ENCODE assay signal across 14 cellular contexts in the genomic region with DNA sequence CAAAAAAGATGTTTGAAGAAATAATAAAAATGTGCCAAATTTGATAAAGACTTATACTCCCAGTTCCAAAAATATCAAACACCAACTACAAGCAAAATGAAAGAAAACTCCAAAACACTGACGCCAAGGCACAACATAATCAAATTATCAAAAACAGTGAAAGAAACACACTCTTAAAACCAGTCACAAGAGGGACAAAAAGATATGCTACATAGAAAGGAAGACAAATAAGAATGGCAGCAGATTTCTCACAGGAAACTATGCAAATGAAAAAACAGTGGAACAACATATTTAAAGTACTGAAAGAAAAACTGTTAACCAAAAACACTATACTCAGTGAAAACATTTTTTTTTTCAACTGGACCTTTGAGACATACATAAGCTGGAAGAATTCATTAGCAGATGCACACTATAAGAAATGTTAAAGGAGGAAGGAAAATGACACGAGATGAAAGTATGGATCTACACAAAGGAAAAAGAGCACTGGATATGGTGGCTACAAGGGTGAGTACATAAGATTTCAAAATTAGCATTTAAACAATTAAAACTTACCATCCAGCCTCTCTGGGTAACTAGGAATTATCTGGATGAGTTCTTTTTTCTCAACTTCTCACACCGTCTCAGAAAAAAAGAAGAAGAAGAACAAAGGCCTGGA.
DNase-seq lines count a peak whose midpoint lies in the region; ATAC-seq, FAIRE-seq and TF ChIP-seq lines count a peak whose summit lies in the region.
"Had no signal": no experiment of that assay in that cellular context is flagged by ENCODE, and none has a peak within 500 bp of the region (broad histone marks: within the 10 kb centered on the region; RNA-seq: fewer than 3 reads in every experiment).

No MANE protein-coding gene starts in this region.

- peaks cover 31% of the 10 kb centered on the region for H3K9me3 Mint-ChIP-seq in activated naive CD4-positive, alpha-beta T cell treated with anti-CD3 and anti-CD28 coated beads, Interleukin-2, amount 50 U/mL, for 24 hours
- H3K9me3 Mint-ChIP-seq in activated T-helper 2 cell treated with anti-CD3 and anti-CD28 coated beads, Interferon-gamma antibody, Interleukin-2, Interleukin-4, amounts not matched to agents 10 μg/mL and 5 μg/mL and 100 μg/mL, durations not matched to agents 14 hours and 24 hours and 36 hours = peaks cover 40% of the 10 kb centered on the region

- POLR2A ChIA-PET in K562 (lab: Yijun Ruan, JAX) = no interaction called here

- H3K4me3 ChIP-seq in K562 (no peak overlapping the region), mucosa of descending colon (no peak overlapping the region), tibial artery (no peak overlapping the region)
- H3K4me3 ChIP-seq: body of pancreas, esophagus muscularis mucosa, Peyer's patch had no signal

- CTCF ChIA-PET in K562 (lab: Yijun Ruan, JAX; ENCODE audit: low intra/inter-chr PET ratio) = no interaction called here

- H3K27ac ChIP-seq in K562 (ENCODE audit: extremely low read depth, low read depth, low read length) (no peak overlapping the region), tibial artery (no peak overlapping the region)
- H3K27ac ChIP-seq: body of pancreas, esophagus muscularis mucosa, Peyer's patch had no signal

- in situ Hi-C loops in K562 (cut with MboI) = no loop called here

- H3K27me3 ChIP-seq in K562 (ENCODE audit: control insufficient read depth in 2 of 2, insufficient read depth in 2 of 2, low read length in 2 of 2) (no peaks in the 10 kb centered on the region), tibial artery (no peaks in the 10 kb centered on the region)
- H3K27me3 ChIP-seq: body of pancreas, esophagus muscularis mucosa, Peyer's patch had no signal

- H3K9ac ChIP-seq in K562 (ENCODE audit: insufficient read depth in 1 of 2, low read depth in 2 of 2, low read length in 2 of 2) = no peak overlapping the region

- ATAC-seq in K562 (no peak), mucosa of descending colon (no peak)
- ATAC-seq: body of pancreas; natural killer cell treated with Interleukin-12 subunit alpha and Interleukin-12 subunit beta and Interleukin-15 and Interleukin-18, amount 100 ng/mL, for 72 hours had no signal

- H3K36me3 Mint-ChIP-seq in activated naive CD4-positive, alpha-beta T cell treated with anti-CD3 and anti-CD28 coated beads, Interleukin-2, amount 50 U/mL, for 24 hours = peaks cover 26% of the 10 kb centered on the region
- peaks cover 55% of the 10 kb centered on the region for H3K36me3 Mint-ChIP-seq in activated T-helper 2 cell treated with anti-CD3 and anti-CD28 coated beads, Interferon-gamma antibody, Interleukin-2, Interleukin-4, amounts not matched to agents 10 μg/mL and 5 μg/mL and 100 μg/mL, durations not matched to agents 14 hours and 24 hours and 36 hours (ENCODE audit: low read depth)

- no peaks in the 10 kb centered on the region for H3K9me1 ChIP-seq in K562 (ENCODE audit: control insufficient read depth, insufficient read depth, low read length)

- TF ChIP-seq CTCF in K562 (IDR thresholded peaks at IDR 0.05 in 2 of 3, conservative IDR thresholded peaks at IDR 0.05 in 1 of 3; ENCODE audit: insufficient read depth in 2 of 3, low read depth in 1 of 3, low read length in 3 of 3) = no peak
- TF ChIP-seq CTCF in mucosa of descending colon (IDR thresholded peaks at IDR 0.05) = no peak
- no peak for TF ChIP-seq CTCF in tibial artery (IDR thresholded peaks at IDR 0.05)

- no peak overlapping the region for H3K4me2 ChIP-seq in K562 (ENCODE audit: insufficient read depth, low read length)

- FAIRE-seq in K562 (lab: Jason Lieb, UNC) (peak; percentile 62), urothelium cell line (lab: Jason Lieb, UNC) (no peak)

- DNase-seq in activated naive CD4-positive, alpha-beta T cell (lab: John Stamatoyannopoulos, UW) = no peak
- DNase-seq in NCI-H2227 (lab: John Stamatoyannopoulos, UW; ENCODE audit: unreplicated experiment) (peak; percentile 19), K562 (ENCODE audit: extremely low read depth in 1 of 4, low spot score in 3 of 4) (peak in 2 of 4 experiments; percentile 11 to 14), urothelium cell line (ENCODE audit: low spot score) (no peak), mucosa of descending colon (no peak), tibial artery (no peak)
- DNase-seq in activated T-helper 2 cell treated with anti-CD3 and anti-CD28 coated beads, Interferon-gamma antibody, Interleukin-2, Interleukin-4, amounts not matched to agents 10 μg/mL and 5 μg/mL and 100 μg/mL, durations not matched to agents 14 hours and 24 hours and 36 hours (ENCODE audit: low spot score) = no peak
- DNase-seq: body of pancreas, GF-D8, NCI-H1930, Peyer's patch had no signal

- no TSS peak for BruUV-seq in K562 (replicated peaks; lab: Mats Ljungman, UMichigan)

- TF ChIP-seq EP300 in K562 (IDR thresholded peaks at IDR 0.05; ENCODE audit: low read length) = no peak

- H3K4me3 Mint-ChIP-seq in activated naive CD4-positive, alpha-beta T cell treated with anti-CD3 and anti-CD28 coated beads, Interleukin-2, amount 50 U/mL, for 24 hours = no peak overlapping the region
- H3K4me3 Mint-ChIP-seq in activated T-helper 2 cell treated with anti-CD3 and anti-CD28 coated beads, Interferon-gamma antibody, Interleukin-2, Interleukin-4, amounts not matched to agents 10 μg/mL and 5 μg/mL and 100 μg/mL, durations not matched to agents 14 hours and 24 hours and 36 hours (ENCODE audit: low read depth) = no peak overlapping the region
- H3K4me3 Mint-ChIP-seq: natural killer cell treated with Interleukin-12 subunit alpha and Interleukin-12 subunit beta and Interleukin-15 and Interleukin-18, amount 100 ng/mL, for 72 hours had no signal

- no peak for TF ChIP-seq POLR2A in K562 (conservative IDR thresholded peaks at IDR 0.05)

- H3K27ac Mint-ChIP-seq in activated naive CD4-positive, alpha-beta T cell treated with anti-CD3 and anti-CD28 coated beads, Interleukin-2, amount 50 U/mL, for 24 hours = peak overlapping the region; percentile 70
- no peak overlapping the region for H3K27ac Mint-ChIP-seq in activated T-helper 2 cell treated with anti-CD3 and anti-CD28 coated beads, Interferon-gamma antibody, Interleukin-2, Interleukin-4, amounts not matched to agents 10 μg/mL and 5 μg/mL and 100 μg/mL, durations not matched to agents 14 hours and 24 hours and 36 hours
- H3K27ac Mint-ChIP-seq: natural killer cell treated with Interleukin-12 subunit alpha and Interleukin-12 subunit beta and Interleukin-15 and Interleukin-18, amount 100 ng/mL, for 72 hours had no signal

- H3K4me1 ChIP-seq in K562 (replicated peaks in 1 of 2; ENCODE audit: control insufficient read depth in 2 of 2, insufficient read depth in 2 of 2, low read length in 2 of 2) (no peaks in the 10 kb centered on the region), mucosa of descending colon (ENCODE audit: low read depth) (no peaks in the 10 kb centered on the region), tibial artery (no peaks in the 10 kb centered on the region)
- H3K4me1 ChIP-seq: body of pancreas, esophagus muscularis mucosa, Peyer's patch had no signal

- H3K36me3 ChIP-seq in K562 (ENCODE audit: control insufficient read depth, insufficient read depth, low read length) = no peaks in the 10 kb centered on the region
- H3K36me3 ChIP-seq in mucosa of descending colon (ENCODE audit: low read depth) = no peaks in the 10 kb centered on the region
- peaks cover 21 to 65% (median 59%) of the 10 kb centered on the region in 3 donors for H3K36me3 ChIP-seq in tibial artery
- H3K36me3 ChIP-seq: Peyer's patch had no signal

- no peaks in the 10 kb centered on the region for H3K4me1 Mint-ChIP-seq in activated naive CD4-positive, alpha-beta T cell treated with anti-CD3 and anti-CD28 coated beads, Interleukin-2, amount 50 U/mL, for 24 hours
- no peaks in the 10 kb centered on the region for H3K4me1 Mint-ChIP-seq in activated T-helper 2 cell treated with anti-CD3 and anti-CD28 coated beads, Interferon-gamma antibody, Interleukin-2, Interleukin-4, amounts not matched to agents 10 μg/mL and 5 μg/mL and 100 μg/mL, durations not matched to agents 14 hours and 24 hours and 36 hours (ENCODE audit: low read depth)

- TF ChIP-seq RAD21 in K562 (CRISPR knock-in tag; conservative IDR thresholded peaks at IDR 0.05 in 1 of 2, IDR thresholded peaks at IDR 0.05 in 1 of 2) = 0 out of 4 replicates have a peak, but pooled peaks of 1 of the 2 experiments have one; percentile 20

- WGBS in K562 (ENCODE audit: insufficient coverage, low coverage, missing lambda C conversion rate) = 63% methylated on average over 3 of the region's 3 CpGs

- no peak overlapping the region for H2AFZ ChIP-seq in K562 (ENCODE audit: low read depth, low read length)

- intact Hi-C loops in K562 (cut with micrococcal nuclease) = no loop called here
- intact Hi-C loops in mucosa of descending colon (cut with DNase I, micrococcal nuclease) = no loop called here
- intact Hi-C loops in tibial artery (cut with DNase I; ENCODE audit: low total_unique reads) = no loop called here
- intact Hi-C loops in activated T-helper 2 cell treated with anti-CD3 and anti-CD28 coated beads, Interferon-gamma antibody, Interleukin-2, Interleukin-4, amounts not matched to agents 10 μg/mL and 5 μg/mL and 100 μg/mL, durations not matched to agents 14 hours and 24 hours and 36 hours (cut with micrococcal nuclease) = no loop called here

- no peaks in the 10 kb centered on the region for H4K20me1 ChIP-seq in K562 (replicated peaks; ENCODE audit: control insufficient read depth, insufficient read depth, low read length)

- no peaks in the 10 kb centered on the region for H3K27me3 Mint-ChIP-seq in activated naive CD4-positive, alpha-beta T cell treated with anti-CD3 and anti-CD28 coated beads, Interleukin-2, amount 50 U/mL, for 24 hours
- no peaks in the 10 kb centered on the region for H3K27me3 Mint-ChIP-seq in activated T-helper 2 cell treated with anti-CD3 and anti-CD28 coated beads, Interferon-gamma antibody, Interleukin-2, Interleukin-4, amounts not matched to agents 10 μg/mL and 5 μg/mL and 100 μg/mL, durations not matched to agents 14 hours and 24 hours and 36 hours (ENCODE audit: low read depth)
- H3K27me3 Mint-ChIP-seq: natural killer cell treated with Interleukin-12 subunit alpha and Interleukin-12 subunit beta and Interleukin-15 and Interleukin-18, amount 100 ng/mL, for 72 hours had no signal

- H3K9me3 ChIP-seq in K562 (replicated peaks; ENCODE audit: control insufficient read depth, insufficient read depth, low read depth, low read length) (peaks cover 7% of the 10 kb centered on the region; the same call in 1 of the 2 replicates), mucosa of descending colon (peaks cover 31% of the 10 kb centered on the region), tibial artery (peaks cover 9 to 25% (median 24%) of the 10 kb centered on the region in 3 donors)

- no peaks in the 10 kb centered on the region for H3K79me2 ChIP-seq in K562 (ENCODE audit: control insufficient read depth, insufficient read depth, low read length)

TF ChIP-seq in K562, 482 proteins besides CTCF, POLR2A, EP300 and RAD21 (continues in another document):
- TF ChIP-seq ELF4 (CRISPR knock-in tag; IDR thresholded peaks at IDR 0.05) (0 out of 2 replicates have a peak, but pooled peaks have one; percentile 17), ARID2 (IDR thresholded peaks at IDR 0.05) (peak; percentile 11; the same call in 1 of the 2 replicates), MTA1 (IDR thresholded peaks at IDR 0.05; ENCODE audit: borderline replicate concordance) (0 out of 2 replicates have a peak, but pooled peaks have one; percentile 31), NCOR1 (IDR thresholded peaks at IDR 0.05) (0 out of 2 replicates have a peak, but pooled peaks have one; percentile 23)
